32 cellular contexts compared by ENCODE assay signal in genomic region chr2:166163775-166164174, GRCh38. TPM values are rescaled to one million over a fixed set of nuclear protein-coding genes. Genes with fewer than 3 reads are reported as not detected.
"Had no signal": no experiment of that assay in that cellular context is flagged by ENCODE, and none has a peak within 500 bp of the region (broad histone marks: within the 10 kb centered on the region; RNA-seq: fewer than 3 reads in every experiment).

No MANE protein-coding gene starts in this region.

- H3K9ac ChIP-seq: KMS-11 had no signal

- DNase-seq: activated B cell treated with CpG ODN at 0.5 μM for 24 hours; activated CD4-positive, alpha-beta T cell treated with anti-CD3 and anti-CD28 coated beads for 1 hour; activated CD4-positive, alpha-beta T cell treated with anti-CD3 and anti-CD28 coated beads, Interleukin-2, amount 10 ng/mL, durations not matched to agents 24 days and 14 days; activated CD4-positive, alpha-beta T cell treated with anti-CD3 and anti-CD28 coated beads, Interleukin-2, amount 50 U/mL, for 48 hours; activated CD8-positive, alpha-beta memory T cell treated with anti-CD3 and anti-CD28 coated beads, Interleukin-2, amount 10 ng/mL, durations not matched to agents 7 days and 5 days; activated effector memory CD4-positive, alpha-beta T cell treated with Interleukin-2 at 50 U/mL for 16 hours; activated naive CD4-positive, alpha-beta T cell treated with Interleukin-2 at 50 U/mL for 16 hours; activated naive CD8-positive, alpha-beta T cell treated with anti-CD3 and anti-CD28 coated beads, Interleukin-2, amount 50 U/mL, for 24 hours; activated T-cell treated with anti-CD3 and anti-CD28 coated beads, Interleukin-2, amount 50 U/mL, for 24 hours; brain microvascular endothelial cell; cerebellar nuclear complex; MV-4-11; NCI-H1092 treated with DMSO at 0.1 percent for 48 hours; NCI-H1436; NCI-H187; NCI-H345; NCI-H510A; NCI-H526 treated with DMSO at 0.1 percent for 48 hours; NCI-H82; RPMI8226; T-cell; T-helper 2 cell; T1000 had no signal

- H3K27ac ChIP-seq: brain microvascular endothelial cell, KMS-11, SK-N-MC had no signal

- H3K27me3 ChIP-seq: brain microvascular endothelial cell had no signal

- FAIRE-seq: TTC549 had no signal

- H3K4me3 ChIP-seq: SK-N-MC had no signal

- H3K36me3 ChIP-seq: brain microvascular endothelial cell had no signal

- ATAC-seq: activated CD8-positive, alpha-beta memory T cell treated with anti-CD3 and anti-CD28 coated beads, Interleukin-2, amount 10 ng/mL, durations not matched to agents 7 days and 5 days; activated naive CD4-positive, alpha-beta T cell treated with anti-CD3 and anti-CD28 coated beads, Interleukin-2, amount 50 U/mL, for 72 hours; activated naive CD8-positive, alpha-beta T cell treated with anti-CD3 and anti-CD28 coated beads, Interleukin-2, amount 50 U/mL, for 24 hours; Panc1; Right ventricle myocardium inferior; T-cell had no signal

- H3K4me2 ChIP-seq: KMS-11 had no signal

RNA-seq across cellular contexts. Expression of gene SCN1A, which starts 36.0 kb away (rescaled TPM):
- total RNA-seq: activated B cell treated with CpG ODN at 0.5 μM for 24 hours; activated CD4-positive, alpha-beta T cell treated with anti-CD3 and anti-CD28 coated beads, Interleukin-2, amount 10 ng/mL, durations not matched to agents 24 days and 14 days; activated CD8-positive, alpha-beta memory T cell treated with anti-CD3 and anti-CD28 coated beads, Interleukin-2, amount 10 ng/mL, durations not matched to agents 7 days and 5 days; activated naive CD4-positive, alpha-beta T cell treated with anti-CD3 and anti-CD28 coated beads, Interleukin-2, amount 50 U/mL, for 72 hours; activated T-helper 1 cell treated with anti-CD3 and anti-CD28 coated beads, Interleukin-12 subunit alpha, Interleukin-12 subunit beta, Interleukin-2, Interleukin-4 antibody, amounts not matched to agents 30 ng/mL and 10 ng/mL and 1 ng/mL, durations not matched to agents 14 hours and 24 hours and 36 hours; MCF 10A; OCI-LY7; T-cell had no signal
